Comparison of ENCODE assay signal across 22 cellular contexts in genomic region chr15:35439291-35439690, GRCh38.
DNase-seq lines count a peak whose midpoint lies in the region; ATAC-seq, FAIRE-seq and TF ChIP-seq lines count a peak whose summit lies in the region.
"Had no signal": no experiment of that assay in that cellular context is flagged by ENCODE, and none has a peak within 500 bp of the region (broad histone marks: within the 10 kb centered on the region; RNA-seq: fewer than 3 reads in every experiment).

No MANE protein-coding gene starts in this region.

- ATAC-seq in CD8-positive, alpha-beta T cell = no peak
- ATAC-seq: gastrocnemius medialis, GM23338, left ventricle myocardium superior, pancreas had no signal

- CTCF ChIA-PET in CD8-positive, alpha-beta T cell (lab: Charles Lee) = no interaction called here

- no peaks in the 10 kb centered on the region for H3K4me1 ChIP-seq in astrocyte (ENCODE audit: insufficient read depth, low read length)
- H3K4me1 ChIP-seq in CD8-positive, alpha-beta T cell (ENCODE audit: insufficient read depth, low read length) = no peaks in the 10 kb centered on the region
- H3K4me1 ChIP-seq: breast epithelium, gastrocnemius medialis, pancreas had no signal

- DNase-seq in HCEC 1CT (peak; percentile 70), astrocyte (ENCODE audit: low read depth) (peak; percentile 81), fibroblast of the conjunctiva (ENCODE audit: low read depth) (peak; percentile 91), KBM-7 (no peak), NAMALWA (ENCODE audit: low spot score) (no peak)
- DNase-seq in CD8-positive, alpha-beta T cell = no peak
- DNase-seq in activated T-cell treated with anti-CD3 and anti-CD28 coated beads, Interleukin-2, amount 50 U/mL, for 1 hour = no peak
- DNase-seq: activated CD4-positive, alpha-beta T cell treated with anti-CD3 and anti-CD28 coated beads for 48 hours; activated naive CD4-positive, alpha-beta T cell treated with anti-CD3 and anti-CD28 coated beads, Interleukin-2, amount 10 ng/mL, durations not matched to agents 7 days and 5 days; CD8-positive, alpha-beta memory T cell; effector CD4-positive, alpha-beta T cell; gastrocnemius medialis; left ventricle myocardium superior; NCI-H446; pancreas; small intestine; tibial artery had no signal

- no peaks in the 10 kb centered on the region for H4K20me1 ChIP-seq in astrocyte (ENCODE audit: insufficient read depth, low read length)

- TF ChIP-seq CTCF in astrocyte (IDR thresholded peaks at IDR 0.05; ENCODE audit: insufficient read depth, low read depth, low read length) = no peak
- TF ChIP-seq CTCF in CD8-positive, alpha-beta T cell (IDR thresholded peaks at IDR 0.05) = no peak

- peaks cover 13% of the 10 kb centered on the region for H3K4me1 Mint-ChIP-seq in astrocyte (ENCODE audit: low read depth, unreplicated experiment)
- H3K4me1 Mint-ChIP-seq in CD8-positive, alpha-beta T cell (ENCODE audit: low read depth) = no peaks in the 10 kb centered on the region
- H3K4me1 Mint-ChIP-seq: activated naive CD4-positive, alpha-beta T cell treated with anti-CD3 and anti-CD28 coated beads, Interleukin-2, amount 10 ng/mL, durations not matched to agents 7 days and 5 days; CD8-positive, alpha-beta memory T cell had no signal

- no peak overlapping the region for H3K4me2 ChIP-seq in astrocyte (ENCODE audit: low read length)
- H3K4me2 ChIP-seq: GM23338 had no signal

- no peak overlapping the region for H2AFZ ChIP-seq in astrocyte (ENCODE audit: low read depth, low read length)
- H2AFZ ChIP-seq: GM23338 had no signal

- H3K79me2 ChIP-seq in astrocyte (ENCODE audit: insufficient read depth, low read length) = no peaks in the 10 kb centered on the region

- H3K27ac Mint-ChIP-seq in astrocyte (ENCODE audit: unreplicated experiment) = peak overlapping the region; percentile 58
- H3K27ac Mint-ChIP-seq in CD8-positive, alpha-beta T cell = no peak overlapping the region
- H3K27ac Mint-ChIP-seq: activated naive CD4-positive, alpha-beta T cell treated with anti-CD3 and anti-CD28 coated beads, Interleukin-2, amount 10 ng/mL, durations not matched to agents 7 days and 5 days; CD8-positive, alpha-beta memory T cell; GM23338 had no signal

- no peaks in the 10 kb centered on the region for H3K27me3 Mint-ChIP-seq in astrocyte (ENCODE audit: low read depth, unreplicated experiment)
- H3K27me3 Mint-ChIP-seq in CD8-positive, alpha-beta T cell (ENCODE audit: low read depth) = no peaks in the 10 kb centered on the region
- H3K27me3 Mint-ChIP-seq: activated naive CD4-positive, alpha-beta T cell treated with anti-CD3 and anti-CD28 coated beads, Interleukin-2, amount 10 ng/mL, durations not matched to agents 7 days and 5 days had no signal

- H3K36me3 Mint-ChIP-seq in astrocyte (ENCODE audit: low read depth, unreplicated experiment) = peaks cover 2% of the 10 kb centered on the region
- H3K36me3 Mint-ChIP-seq in CD8-positive, alpha-beta T cell = peaks cover 30% of the 10 kb centered on the region
- H3K36me3 Mint-ChIP-seq: activated naive CD4-positive, alpha-beta T cell treated with anti-CD3 and anti-CD28 coated beads, Interleukin-2, amount 10 ng/mL, durations not matched to agents 7 days and 5 days had no signal

- H3K27me3 ChIP-seq in astrocyte (ENCODE audit: insufficient read depth, low read length) = no peaks in the 10 kb centered on the region
- H3K27me3 ChIP-seq in CD8-positive, alpha-beta T cell (ENCODE audit: insufficient read depth, low read length) = no peaks in the 10 kb centered on the region
- H3K27me3 ChIP-seq: breast epithelium, gastrocnemius medialis, pancreas, tibial artery had no signal

- H3K9me3 Mint-ChIP-seq in astrocyte (ENCODE audit: unreplicated experiment) = peaks cover 6% of the 10 kb centered on the region
- H3K9me3 Mint-ChIP-seq in CD8-positive, alpha-beta T cell = peaks cover 3% of the 10 kb centered on the region
- H3K9me3 Mint-ChIP-seq: activated naive CD4-positive, alpha-beta T cell treated with anti-CD3 and anti-CD28 coated beads, Interleukin-2, amount 10 ng/mL, durations not matched to agents 7 days and 5 days had no signal

- FAIRE-seq in astrocyte (lab: Jason Lieb, UNC) = no peak
- FAIRE-seq: GM12892, HTR-8/SVneo, small intestine had no signal

- POLR2A ChIA-PET in CD8-positive, alpha-beta T cell (lab: Charles Lee) = no interaction called here

- no peak overlapping the region for H3K4me3 Mint-ChIP-seq in astrocyte (ENCODE audit: unreplicated experiment)
- H3K4me3 Mint-ChIP-seq in CD8-positive, alpha-beta T cell = no peak overlapping the region
- H3K4me3 Mint-ChIP-seq: activated naive CD4-positive, alpha-beta T cell treated with anti-CD3 and anti-CD28 coated beads, Interleukin-2, amount 10 ng/mL, durations not matched to agents 7 days and 5 days; CD8-positive, alpha-beta memory T cell; GM23338 had no signal

- in situ Hi-C loops in KBM-7 (cut with MboI; ENCODE audit: low pct_unique_long_range_greater_than_20kb, low sequenced_read_pairs) = loop anchor here (25.0 kb wide), 1 partner anchor 152 kb away; no protein-coding TSS in a partner anchor

- no peaks in the 10 kb centered on the region for H3K9me3 ChIP-seq in astrocyte (ENCODE audit: insufficient read depth, low read depth, low read length)
- H3K9me3 ChIP-seq in CD8-positive, alpha-beta T cell (ENCODE audit: low read length) = no peaks in the 10 kb centered on the region
- H3K9me3 ChIP-seq: gastrocnemius medialis, pancreas, tibial artery had no signal

- no peaks in the 10 kb centered on the region for H3K36me3 ChIP-seq in astrocyte (ENCODE audit: insufficient read depth, low read length)
- no peaks in the 10 kb centered on the region for H3K36me3 ChIP-seq in CD8-positive, alpha-beta T cell (ENCODE audit: insufficient read depth, low read length)
- H3K36me3 ChIP-seq: breast epithelium, pancreas, tibial artery had no signal

- H3K4me3 ChIP-seq in astrocyte (ENCODE audit: insufficient read depth, low read depth, low read length) = no peak overlapping the region
- H3K4me3 ChIP-seq in CD8-positive, alpha-beta T cell (ENCODE audit: low read depth, low read length) = no peak overlapping the region
- H3K4me3 ChIP-seq: breast epithelium, gastrocnemius medialis, GM23338, pancreas, SK-N-MC, tibial artery had no signal

- H3K9ac ChIP-seq in astrocyte (ENCODE audit: low read length) = no peak overlapping the region

- H3K27ac ChIP-seq in astrocyte (ENCODE audit: low read depth, low read length) = no peak overlapping the region
- no peak overlapping the region for H3K27ac ChIP-seq in CD8-positive, alpha-beta T cell (ENCODE audit: low read depth, low read length)
- H3K27ac ChIP-seq: breast epithelium, gastrocnemius medialis, pancreas, SK-N-MC, tibial artery had no signal

- intact Hi-C loops in CD8-positive, alpha-beta T cell (cut with DNase I, micrococcal nuclease) = no loop called here

Comparison
In these comparisons a context has a peak if more than half of its experiments do, and no peak if none do; other contexts are left out.
1. DNase-seq: peak in HCEC 1CT (single experiment), astrocyte (single experiment) and fibroblast of the conjunctiva (single experiment); none in KBM-7 (single experiment), NAMALWA (single experiment), CD8-positive, alpha-beta T cell (0 of 7) and activated T-cell treated with anti-CD3 and anti-CD28 coated beads, Interleukin-2, amount 50 U/mL, for 1 hour (single experiment).